In genomic region chr5:137220523-137220927, GRCh38 we compare ENCODE assay signal across 8 cellular contexts.
DNase-seq lines count a peak whose midpoint lies in the region; ATAC-seq, FAIRE-seq and TF ChIP-seq lines count a peak whose summit lies in the region.

No MANE protein-coding gene starts in this region.

- H4K20me1 ChIP-seq in astrocyte (ENCODE audit: insufficient read depth, low read length): peaks cover 22% of the 10 kb centered on the region

- no peak overlapping the region for H3K27ac ChIP-seq in astrocyte (ENCODE audit: low read depth, low read length)

- H3K4me1 ChIP-seq in astrocyte (ENCODE audit: insufficient read depth, low read length): peaks cover 31% of the 10 kb centered on the region

- peaks cover 4% of the 10 kb centered on the region for H3K27me3 Mint-ChIP-seq in astrocyte (ENCODE audit: low read depth, unreplicated experiment)
- H3K27me3 Mint-ChIP-seq in naive thymus-derived CD8-positive, alpha-beta T cell: peaks cover 0 to 6% (median 1%) of the 10 kb centered on the region in 5 donors

- no peak overlapping the region for H3K4me3 ChIP-seq in astrocyte (ENCODE audit: insufficient read depth, low read depth, low read length)
- no peak overlapping the region for H3K4me3 ChIP-seq in kidney epithelial cell (ENCODE audit: low read depth, low read length)

- H3K9me3 ChIP-seq in astrocyte (ENCODE audit: insufficient read depth, low read depth, low read length): no peaks in the 10 kb centered on the region

- H3K9ac ChIP-seq in astrocyte (ENCODE audit: low read length): no peak overlapping the region

- H3K4me3 Mint-ChIP-seq in astrocyte (ENCODE audit: unreplicated experiment): no peak overlapping the region
- no peak overlapping the region for H3K4me3 Mint-ChIP-seq in naive thymus-derived CD8-positive, alpha-beta T cell

- H3K36me3 ChIP-seq in astrocyte (ENCODE audit: insufficient read depth, low read length) (no peaks in the 10 kb centered on the region), kidney epithelial cell (ENCODE audit: control insufficient read depth, insufficient read depth, low read length) (no peaks in the 10 kb centered on the region)

- intact Hi-C loops in posterior cingulate gyrus (cut with DNase I): no loop called here

- H3K4me1 Mint-ChIP-seq in astrocyte (ENCODE audit: low read depth, unreplicated experiment): peaks cover 26% of the 10 kb centered on the region
- H3K4me1 Mint-ChIP-seq in naive thymus-derived CD8-positive, alpha-beta T cell: no peaks in the 10 kb centered on the region

- no peaks in the 10 kb centered on the region for H3K36me3 Mint-ChIP-seq in astrocyte (ENCODE audit: low read depth, unreplicated experiment)
- no peaks in the 10 kb centered on the region for H3K36me3 Mint-ChIP-seq in naive thymus-derived CD8-positive, alpha-beta T cell

- no peak overlapping the region for H3K27ac Mint-ChIP-seq in astrocyte (ENCODE audit: unreplicated experiment)
- H3K27ac Mint-ChIP-seq in naive thymus-derived CD8-positive, alpha-beta T cell: no peak overlapping the region

- FAIRE-seq in astrocyte (lab: Jason Lieb, UNC): peak; percentile 98

- peak; percentile 88 for DNase-seq in AG08395 (ENCODE audit: low spot score)
- peak; percentile 31 for DNase-seq in NCI-H2227 (lab: John Stamatoyannopoulos, UW; ENCODE audit: unreplicated experiment)
- peak; percentile 85 for DNase-seq in astrocyte (ENCODE audit: low read depth)
- peak; percentile 77 for DNase-seq in kidney epithelial cell (ENCODE audit: low read depth)
- DNase-seq in posterior cingulate gyrus: no peak
- DNase-seq in naive thymus-derived CD8-positive, alpha-beta T cell: no peak

- peak; percentile 76 for ATAC-seq in GM18517 (IDR thresholded peaks at IDR 0.05; ENCODE audit: unreplicated experiment)
- ATAC-seq in HG03039 (IDR thresholded peaks at IDR 0.05; ENCODE audit: unreplicated experiment): peak; percentile 87
- ATAC-seq in naive thymus-derived CD8-positive, alpha-beta T cell: no peak

- peaks cover 7% of the 10 kb centered on the region for H3K79me2 ChIP-seq in astrocyte (ENCODE audit: insufficient read depth, low read length)

- H3K27me3 ChIP-seq in astrocyte (ENCODE audit: insufficient read depth, low read length): no peaks in the 10 kb centered on the region
- no peaks in the 10 kb centered on the region for H3K27me3 ChIP-seq in kidney epithelial cell (ENCODE audit: control insufficient read depth, insufficient read depth, low read length)

- peak; percentile 51 for TF ChIP-seq CTCF in astrocyte (IDR thresholded peaks at IDR 0.05; ENCODE audit: insufficient read depth, low read depth, low read length)
- peak; percentile 71 for TF ChIP-seq CTCF in kidney epithelial cell (IDR thresholded peaks at IDR 0.05; ENCODE audit: insufficient read depth, low read length, poor library complexity, severe bottlenecking)

- POLR2A ChIA-PET in naive thymus-derived CD8-positive, alpha-beta T cell (lab: Charles Lee): no interaction called here

- peaks cover 2% of the 10 kb centered on the region for H3K9me3 Mint-ChIP-seq in astrocyte (ENCODE audit: unreplicated experiment)
- H3K9me3 Mint-ChIP-seq in naive thymus-derived CD8-positive, alpha-beta T cell: no peaks in the 10 kb centered on the region

- H2AFZ ChIP-seq in astrocyte (ENCODE audit: low read depth, low read length): no peak overlapping the region

- no peak overlapping the region for H3K4me2 ChIP-seq in astrocyte (ENCODE audit: low read length)

Comparison
In these comparisons a context has a peak if more than half of its experiments do, and no peak if none do; other contexts are left out.
1. DNase-seq: peak in AG08395 (single experiment), NCI-H2227 (single experiment), astrocyte (single experiment) and kidney epithelial cell (single experiment); none in posterior cingulate gyrus (0 of 10) and naive thymus-derived CD8-positive, alpha-beta T cell (0 of 10).
2. ATAC-seq: peak in GM18517 (single experiment) and HG03039 (single experiment); none in naive thymus-derived CD8-positive, alpha-beta T cell (0 of 2).